In genomic region chr16:88999457-89000206, GRCh38 we compare ENCODE assay signal across 13 cellular contexts. TPM values are rescaled to one million over a fixed set of nuclear protein-coding genes. Genes with fewer than 3 reads are reported as not detected.
DNase-seq lines count a peak whose midpoint lies in the region; ATAC-seq and TF ChIP-seq lines count a peak whose summit lies in the region.
"Had no signal": no experiment of that assay in that cellular context is flagged by ENCODE, and none has a peak within 500 bp of the region (broad histone marks: within the 10 kb centered on the region; RNA-seq: fewer than 3 reads in every experiment).

No MANE protein-coding gene starts in this region.

- peak; percentile 4 to 11 for DNase-seq in activated CD8-positive, alpha-beta memory T cell treated with anti-CD3 and anti-CD28 coated beads for 4 hours (ENCODE audit: low read depth in 2 of 2)
- DNase-seq in activated CD8-positive, alpha-beta memory T cell treated with anti-CD3 and anti-CD28 coated beads for 24 hours: no peak
- peak; percentile 50 for DNase-seq in activated CD8-positive, alpha-beta memory T cell treated with anti-CD3 and anti-CD28 coated beads, Interleukin-2, amount 50 U/mL, for 4 hours
- DNase-seq in endothelial cell (ENCODE audit: low spot score) (no peak), colonic mucosa (no peak), ACHN (no peak)
- peak; percentile 26 to 30 for DNase-seq in stimulated activated CD8-positive, alpha-beta memory T cell treated with anti-CD3 and anti-CD28 coated beads, Interleukin-15, amount 100 ng/mL, for 48 hours (ENCODE audit: low read depth in 2 of 2)
- DNase-seq: KG1, RPMI8226, substantia nigra had no signal

- H3K27me3 ChIP-seq in colonic mucosa: peaks cover 9% of the 10 kb centered on the region

- H3K27ac ChIP-seq in colonic mucosa: no peak overlapping the region

- peak overlapping the region; percentile 79 for H3K4me3 Mint-ChIP-seq in endothelial cell (ENCODE audit: unreplicated experiment)

- H3K27me3 Mint-ChIP-seq in endothelial cell (ENCODE audit: unreplicated experiment): peaks cover 18% of the 10 kb centered on the region

- in situ Hi-C loops in ACHN (cut with HindIII; ENCODE audit: low pct_ligation_motif_present, low pct_unique_long_range_greater_than_20kb, low sequenced_read_pairs): loop anchor here (5.0 kb wide), 1 partner anchor 48 kb away; no protein-coding TSS in a partner anchor

- TF ChIP-seq CTCF in endothelial cell (IDR thresholded peaks at IDR 0.05; ENCODE audit: unreplicated experiment): no peak
- TF ChIP-seq CTCF in colonic mucosa (IDR thresholded peaks at IDR 0.05): no peak

- no peak overlapping the region for H3K4me3 ChIP-seq in colonic mucosa
- H3K4me3 ChIP-seq: smooth muscle cell had no signal

- H3K27ac Mint-ChIP-seq in endothelial cell (ENCODE audit: unreplicated experiment): no peak overlapping the region

- H3K36me3 ChIP-seq in colonic mucosa: no peaks in the 10 kb centered on the region

- H3K4me1 ChIP-seq in colonic mucosa: no peaks in the 10 kb centered on the region

- H3K9ac ChIP-seq in colonic mucosa (ENCODE audit: low read depth in 2 of 2, low read length in 2 of 2): no peak overlapping the region

- intact Hi-C loops in colonic mucosa (cut with DNase I): no loop called here

- H3K9me3 ChIP-seq in colonic mucosa: no peaks in the 10 kb centered on the region

- peaks cover 5% of the 10 kb centered on the region for H3K9me3 Mint-ChIP-seq in endothelial cell (ENCODE audit: unreplicated experiment)

- peaks cover 9% of the 10 kb centered on the region for H3K36me3 Mint-ChIP-seq in endothelial cell (ENCODE audit: low read depth, unreplicated experiment)

- no peak for ATAC-seq in HG03469 (IDR thresholded peaks at IDR 0.05; ENCODE audit: unreplicated experiment)
- ATAC-seq: esophagus mucosa had no signal

- H3K4me1 Mint-ChIP-seq in endothelial cell (ENCODE audit: unreplicated experiment): peaks cover 8% of the 10 kb centered on the region

RNA-seq across cellular contexts. Expression of gene CBFA2T3, which starts 22.6 kb away (rescaled TPM):
- total RNA-seq in endothelial cell (ENCODE audit: unreplicated experiment) (1.6 TPM), colonic mucosa (10 to 100 TPM; 10.1 to 10.5 TPM)
- total RNA-seq: smooth muscle cell had no signal

Comparison
In these comparisons a context has a peak if more than half of its experiments do, and no peak if none do; other contexts are left out.
1. DNase-seq: peak in activated CD8-positive, alpha-beta memory T cell treated with anti-CD3 and anti-CD28 coated beads for 4 hours (2 of 2), activated CD8-positive, alpha-beta memory T cell treated with anti-CD3 and anti-CD28 coated beads, Interleukin-2, amount 50 U/mL, for 4 hours (single experiment) and stimulated activated CD8-positive, alpha-beta memory T cell treated with anti-CD3 and anti-CD28 coated beads, Interleukin-15, amount 100 ng/mL, for 48 hours (2 of 2); none in activated CD8-positive, alpha-beta memory T cell treated with anti-CD3 and anti-CD28 coated beads for 24 hours (single experiment), endothelial cell (single experiment), colonic mucosa (single experiment) and ACHN (single experiment).